Comparison of ENCODE assay signal across 15 cellular contexts in genomic region chr10:82874671-82875070, GRCh38.
DNase-seq lines count a peak whose midpoint lies in the region; FAIRE-seq and TF ChIP-seq lines count a peak whose summit lies in the region.
"Had no signal": no experiment of that assay in that cellular context is flagged by ENCODE, and none has a peak within 500 bp of the region (broad histone marks: within the 10 kb centered on the region; RNA-seq: fewer than 3 reads in every experiment).

No MANE protein-coding gene starts in this region.

- no peak overlapping the region for H3K9ac ChIP-seq in adipocyte (ENCODE audit: low read length)

- DNase-seq in AG08395 (ENCODE audit: low spot score) (peak; percentile 10), HT1080 (ENCODE audit: low read depth) (peak; percentile 50), adipocyte (ENCODE audit: low read depth) (peak; percentile 3), fibroblast of pulmonary artery (ENCODE audit: low read depth) (peak; percentile 4), NOMO-1 (lab: John Stamatoyannopoulos, UW; ENCODE audit: unreplicated experiment in 2 of 2) (no peak), GM12891 (ENCODE audit: insufficient read length, low spot score) (no peak), NCI-H524 (lab: John Stamatoyannopoulos, UW) (no peak)
- no peak for DNase-seq in stimulated activated CD4-positive, alpha-beta T cell treated with anti-CD3 and anti-CD28 coated beads, Interleukin-1b, Interleukin-23, amount 100 ng/mL, for 48 hours
- DNase-seq: DMS53, NCI-H1048, NCI-H1436 treated with DMSO at 0.1 percent for 48 hours, NCI-H2029 treated with DMSO at 0.1 percent for 48 hours, NCI-H510A treated with DMSO at 0.1 percent for 48 hours, SHP77 treated with DMSO at 0.1 percent for 48 hours had no signal

- H3K27me3 ChIP-seq in adipocyte (replicated peaks; ENCODE audit: control insufficient read depth, insufficient read depth, low read length) = no peaks in the 10 kb centered on the region

- FAIRE-seq in GM12891 (lab: Jason Lieb, UNC) = no peak
- FAIRE-seq: K562 had no signal

- no peak for TF ChIP-seq CTCF in fibroblast of pulmonary artery (IDR thresholded peaks at IDR 0.05; ENCODE audit: low read length, missing control alignments)

- no peaks in the 10 kb centered on the region for H3K9me3 ChIP-seq in adipocyte (ENCODE audit: control insufficient read depth, low read length)

- H3K36me3 ChIP-seq in adipocyte (ENCODE audit: control insufficient read depth, insufficient read depth, low read length, severe bottlenecking) = no peaks in the 10 kb centered on the region

- H3K4me1 ChIP-seq in adipocyte (ENCODE audit: control insufficient read depth, insufficient read depth, low read length) = no peaks in the 10 kb centered on the region

- no peak overlapping the region for H3K4me3 ChIP-seq in adipocyte (ENCODE audit: low read length)
- H3K4me3 ChIP-seq in fibroblast of pulmonary artery (replicated peaks; ENCODE audit: low read depth, low read length) = no peak overlapping the region
- H3K4me3 ChIP-seq: K562 had no signal

- TF ChIP-seq POLR2A in GM12891 (IDR thresholded peaks at IDR 0.05; ENCODE audit: low read depth, low read length) = no peak

TF ChIP-seq in GM12891, 5 proteins besides CTCF, POLR2A, EP300 and RAD21:
- TF ChIP-seq SPI1 (IDR thresholded peaks at IDR 0.05; ENCODE audit: low read depth, low read length) (no peak), PAX5 (IDR thresholded peaks at IDR 0.05; ENCODE audit: insufficient read depth, low read length, severe bottlenecking) (no peak), POLR2AphosphoS5 (IDR thresholded peaks at IDR 0.05; ENCODE audit: low read depth, low read length) (no peak), TAF1 (IDR thresholded peaks at IDR 0.05; ENCODE audit: low read depth, low read length) (no peak), POU2F2 (IDR thresholded peaks at IDR 0.05; ENCODE audit: low read depth, low read length) (no peak)

Comparison
In these comparisons a context has a peak if more than half of its experiments do, and no peak if none do; other contexts are left out.
1. DNase-seq: peak in AG08395 (single experiment), HT1080 (single experiment), adipocyte (single experiment) and fibroblast of pulmonary artery (single experiment); none in NOMO-1 (0 of 2), GM12891 (single experiment), stimulated activated CD4-positive, alpha-beta T cell treated with anti-CD3 and anti-CD28 coated beads, Interleukin-1b, Interleukin-23, amount 100 ng/mL, for 48 hours (single experiment) and NCI-H524 (0 of 2).